ENCODE assay signal across 31 cellular contexts in the genomic region with DNA sequence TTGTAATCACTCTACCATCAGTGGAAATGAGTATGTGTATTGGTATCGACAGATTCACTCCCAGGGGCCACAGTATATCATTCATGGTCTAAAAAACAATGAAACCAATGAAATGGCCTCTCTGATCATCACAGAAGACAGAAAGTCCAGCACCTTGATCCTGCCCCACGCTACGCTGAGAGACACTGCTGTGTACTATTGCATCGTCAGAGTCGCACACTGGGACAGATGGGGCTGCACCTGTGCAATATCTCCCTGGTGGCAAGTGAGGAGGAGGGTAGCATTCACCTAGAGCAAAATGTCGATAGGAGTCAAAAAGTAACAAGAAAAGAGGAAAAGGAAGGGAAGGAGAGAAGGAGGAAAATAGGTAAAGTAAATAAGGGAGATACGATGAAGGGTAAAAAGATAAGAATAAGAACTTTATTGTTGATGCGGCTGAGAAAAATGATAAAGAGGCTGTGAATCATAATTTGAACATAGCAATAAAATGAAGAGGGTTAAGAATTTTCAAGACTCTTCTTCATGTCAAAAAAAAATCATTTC.
DNase-seq lines count a peak whose midpoint lies in the region; ATAC-seq, FAIRE-seq and TF ChIP-seq lines count a peak whose summit lies in the region.
"Had no signal": no experiment of that assay in that cellular context is flagged by ENCODE, and none has a peak within 500 bp of the region (broad histone marks: within the 10 kb centered on the region; RNA-seq: fewer than 3 reads in every experiment).

No MANE protein-coding gene starts in this region.

- no peak overlapping the region for H2BK5ac ChIP-seq in H1 (ENCODE audit: low read depth, low read length)

- H3K14ac ChIP-seq in H1 (ENCODE audit: insufficient read length), result no peak overlapping the region

- H3K4me2 ChIP-seq in H1 (ENCODE audit: insufficient read depth in 1 of 2, low read depth in 2 of 2, low read length in 2 of 2), result no peak overlapping the region

- ATAC-seq in activated CD8-positive, alpha-beta T cell treated with anti-CD3 and anti-CD28 coated beads for 36 hours, result no peak
- ATAC-seq in GM21526 (IDR thresholded peaks at IDR 0.05; ENCODE audit: low FRiP score, unreplicated experiment), result no peak
- ATAC-seq: gastrocnemius medialis, right cardiac atrium had no signal

- H4K8ac ChIP-seq in H1 (ENCODE audit: extremely low read depth, insufficient read depth, low read length), result no peak overlapping the region

- H2BK12ac ChIP-seq in H1 (ENCODE audit: low read depth, low read length), result no peak overlapping the region

- H3K27ac ChIP-seq in CD8-positive, alpha-beta memory T cell (ENCODE audit: low read depth, low read length), result no peak overlapping the region
- no peak overlapping the region for H3K27ac ChIP-seq in H1 (ENCODE audit: low read depth, low read length)
- H3K27ac ChIP-seq: dorsolateral prefrontal cortex, gastrocnemius medialis, spleen, upper lobe of left lung had no signal

- no peak overlapping the region for H3K4me3 ChIP-seq in CD8-positive, alpha-beta memory T cell (ENCODE audit: low read length)
- H3K4me3 ChIP-seq in H1 (ENCODE audit: extremely low read depth in 1 of 4, insufficient read depth in 2 of 4, low read depth in 3 of 4, low read length in 4 of 4), result no peak overlapping the region
- H3K4me3 ChIP-seq: dorsolateral prefrontal cortex, gastrocnemius medialis, HAP-1, spleen, upper lobe of left lung had no signal

- no peak overlapping the region for H3K23ac ChIP-seq in H1 (ENCODE audit: insufficient read length)

- H3K9me3 ChIP-seq in CD8-positive, alpha-beta memory T cell (ENCODE audit: low read length), result no peaks in the 10 kb centered on the region
- H3K9me3 ChIP-seq in H1 (ENCODE audit: insufficient read depth in 2 of 2, low read depth in 1 of 2, low read length in 1 of 2), result no peaks in the 10 kb centered on the region
- H3K9me3 ChIP-seq: BE2C, gastrocnemius medialis, HAP-1, upper lobe of left lung had no signal

- H4K5ac ChIP-seq in H1 (ENCODE audit: insufficient read length, low read depth, low read length), result no peak overlapping the region

- POLR2A ChIA-PET in CD8-positive, alpha-beta memory T cell (lab: Charles Lee), result interaction anchor here (0.5 to 1.5 kb wide), 2 partner anchors 14 to 432 kb away, joined by 3 to 5 read pairs; no protein-coding TSS in a partner anchor
- POLR2A ChIA-PET in activated CD8-positive, alpha-beta T cell treated with anti-CD3 and anti-CD28 coated beads for 36 hours (lab: Charles Lee), result interaction anchor here (0.6 to 1.5 kb wide), 3 partner anchors 378 to 395 kb away, joined by 3 to 4 read pairs (median 4); no protein-coding TSS in a partner anchor
- POLR2A ChIA-PET in H1 (lab: Charles Lee; ENCODE audit: partially characterized antibody), result interaction anchor here (0.9 kb wide), 1 partner anchor 11 kb away, joined by 3 read pairs; no protein-coding TSS in a partner anchor

- H3K4ac ChIP-seq in H1 (replicated peaks; ENCODE audit: insufficient read length, low read depth, low read length), result no peak overlapping the region

- CTCF ChIA-PET in CD8-positive, alpha-beta memory T cell (lab: Charles Lee), result interaction anchor here (1.0 to 1.5 kb wide), 2 partner anchors 8 to 446 kb away, joined by 3 to 4 read pairs; no protein-coding TSS in a partner anchor
- CTCF ChIA-PET in activated CD8-positive, alpha-beta T cell treated with anti-CD3 and anti-CD28 coated beads for 36 hours (lab: Charles Lee), result interaction anchor here (2.4 to 2.8 kb wide), 2 partner anchors 8 to 446 kb away, joined by 12 to 18 read pairs; no protein-coding TSS in a partner anchor
- CTCF ChIA-PET in H1 (lab: Charles Lee; ENCODE audit: partially characterized antibody), result interaction anchor here (1.4 to 2.4 kb wide), 6 partner anchors 17 to 131 kb away, joined by 4 to 12 read pairs (median 6); no protein-coding TSS in a partner anchor

- H3K23me2 ChIP-seq in H1 (ENCODE audit: low read depth, low read length), result no peaks in the 10 kb centered on the region; the same call in 1 of the 2 replicates

- H3K4me1 Mint-ChIP-seq in activated T-cell treated with anti-CD3 and anti-CD28 coated beads, Interleukin-2, amount 50 U/mL, for 24 hours (ENCODE audit: low read depth), result peaks cover 21% of the 10 kb centered on the region
- peaks cover 0 to 8% (median 4%) of the 10 kb centered on the region in 3 donors for H3K4me1 Mint-ChIP-seq in CD8-positive, alpha-beta memory T cell
- H3K4me1 Mint-ChIP-seq in activated CD8-positive, alpha-beta T cell treated with anti-CD3 and anti-CD28 coated beads for 36 hours (ENCODE audit: low read depth), result peaks cover 10% of the 10 kb centered on the region

- peak overlapping the region; percentile 57; the same call in 1 of the 2 replicates for H2AFZ ChIP-seq in H1 (ENCODE audit: low read length)

- H2AK5ac ChIP-seq in H1 (ENCODE audit: low read depth, low read length), result no peak overlapping the region

- H3K56ac ChIP-seq in H1 (replicated peaks; ENCODE audit: insufficient read length, low read depth, low read length), result no peak overlapping the region

- 85 to 100% methylated on average over 2 to 8 of the region's 8 CpGs for WGBS in H1 (ENCODE audit: extremely low coverage in 1 of 2, insufficient coverage in 1 of 2, insufficient read length in 1 of 2, insufficient replicate concordance in 2 of 2, low coverage in 1 of 2, low lambda C conversion rate in 2 of 2, missing lambda C conversion rate in 1 of 2), 2 experiments

- H3K36me3 ChIP-seq in CD8-positive, alpha-beta memory T cell (ENCODE audit: insufficient read depth, low read length), result no peaks in the 10 kb centered on the region
- no peaks in the 10 kb centered on the region for H3K36me3 ChIP-seq in H1 (ENCODE audit: control insufficient read depth in 2 of 4, insufficient read depth in 4 of 4, low read length in 3 of 4)
- H3K36me3 ChIP-seq: BE2C, gastrocnemius medialis, HAP-1, spleen, upper lobe of left lung had no signal

- intact Hi-C loops in activated CD8-positive, alpha-beta T cell treated with anti-CD3 and anti-CD28 coated beads for 36 hours (cut with micrococcal nuclease), result no loop called here

- H3K18ac ChIP-seq in H1 (ENCODE audit: extremely low read depth, low read length), result no peak overlapping the region

- no peak for FAIRE-seq in H1 (lab: Jason Lieb, UNC)
- FAIRE-seq: GM19239 had no signal

- no peak for TF ChIP-seq CTCF in activated CD8-positive, alpha-beta T cell treated with anti-CD3 and anti-CD28 coated beads for 36 hours (IDR thresholded peaks at IDR 0.05)
- no peak for TF ChIP-seq CTCF in H1 (IDR thresholded peaks at IDR 0.05; ENCODE audit: control extremely low read depth in 1 of 3, insufficient read depth in 1 of 3, low read depth in 1 of 3, low read length in 3 of 3)

- no peaks in the 10 kb centered on the region for H3K27me3 Mint-ChIP-seq in activated T-cell treated with anti-CD3 and anti-CD28 coated beads, Interleukin-2, amount 50 U/mL, for 24 hours
- no peaks in the 10 kb centered on the region for H3K27me3 Mint-ChIP-seq in CD8-positive, alpha-beta memory T cell
- no peaks in the 10 kb centered on the region for H3K27me3 Mint-ChIP-seq in activated CD8-positive, alpha-beta T cell treated with anti-CD3 and anti-CD28 coated beads for 36 hours

- no peak overlapping the region for H2BK20ac ChIP-seq in H1 (ENCODE audit: low read length)

- TF ChIP-seq RAD21 in H1 (IDR thresholded peaks at IDR 0.05 in 1 of 2, conservative IDR thresholded peaks at IDR 0.05 in 1 of 2; ENCODE audit: low read depth in 2 of 2, low read length in 2 of 2), result no peak

- no peak overlapping the region for H2BK120ac ChIP-seq in H1 (replicated peaks; ENCODE audit: low read depth, low read length)

- peak overlapping the region; percentile 76 for H3K4me3 Mint-ChIP-seq in activated T-cell treated with anti-CD3 and anti-CD28 coated beads, Interleukin-2, amount 50 U/mL, for 24 hours
- peak overlapping the region in 6 of 7 donors; percentile 57 to 82 (median 72) for H3K4me3 Mint-ChIP-seq in CD8-positive, alpha-beta memory T cell
- H3K4me3 Mint-ChIP-seq in activated CD8-positive, alpha-beta T cell treated with anti-CD3 and anti-CD28 coated beads for 36 hours, result peak overlapping the region; percentile 80

- no peaks in the 10 kb centered on the region for H3K4me1 ChIP-seq in CD8-positive, alpha-beta memory T cell (ENCODE audit: insufficient read depth, low read length)
- H3K4me1 ChIP-seq in H1 (replicated peaks in 1 of 4; ENCODE audit: control insufficient read depth in 3 of 4, insufficient read depth in 4 of 4, low read length in 3 of 4), result no peaks in the 10 kb centered on the region
- H3K4me1 ChIP-seq: BE2C, gastrocnemius medialis, HAP-1, spleen, upper lobe of left lung had no signal

- no peak for TF ChIP-seq EP300 in H1 (IDR thresholded peaks at IDR 0.05; ENCODE audit: borderline replicate concordance in 1 of 2, low read depth in 2 of 2, low read length in 2 of 2)

- no peaks in the 10 kb centered on the region for H3K36me3 Mint-ChIP-seq in activated T-cell treated with anti-CD3 and anti-CD28 coated beads, Interleukin-2, amount 50 U/mL, for 24 hours (ENCODE audit: low read depth)
- no peaks in the 10 kb centered on the region for H3K36me3 Mint-ChIP-seq in CD8-positive, alpha-beta memory T cell
- peaks cover 5% of the 10 kb centered on the region for H3K36me3 Mint-ChIP-seq in activated CD8-positive, alpha-beta T cell treated with anti-CD3 and anti-CD28 coated beads for 36 hours (ENCODE audit: low read depth)
- H3K36me3 Mint-ChIP-seq: IgD-negative memory B cell had no signal

- no peak for TF ChIP-seq POLR2A in H1 (IDR thresholded peaks at IDR 0.05; ENCODE audit: control extremely low read depth in 1 of 2, low read depth in 2 of 2, low read length in 2 of 2)

- no peaks in the 10 kb centered on the region for H3K79me1 ChIP-seq in H1 (ENCODE audit: low read depth, low read length)

- no peak overlapping the region for H2BK15ac ChIP-seq in H1 (ENCODE audit: low read length)

- no peak overlapping the region for H4K91ac ChIP-seq in H1 (replicated peaks; ENCODE audit: insufficient read length, low read length)

- no peak for DNase-seq in activated T-cell treated with anti-CD3 and anti-CD28 coated beads, Interleukin-2, amount 50 U/mL, for 24 hours
- DNase-seq in activated T-cell treated with anti-CD3 and anti-CD28 coated beads, Interleukin-2, amount 50 U/mL, for 48 hours, result no peak
- no peak for DNase-seq in CD8-positive, alpha-beta memory T cell
- DNase-seq in activated CD8-positive, alpha-beta T cell treated with anti-CD3 and anti-CD28 coated beads for 36 hours, result no peak
- DNase-seq in H1 (ENCODE audit: low read depth in 1 of 2, low spot score in 2 of 2) (no peak), SIG-M5 (lab: John Stamatoyannopoulos, UW) (no peak)
- DNase-seq in activated effector memory CD4-positive, alpha-beta T cell treated with anti-CD3 and anti-CD28 coated beads, Interleukin-2, amount 50 U/mL, for 16 hours, result no peak
- DNase-seq: ACHN; activated CD4-positive, alpha-beta T cell treated with anti-CD3 and anti-CD28 coated beads for 1 hour; activated CD8-positive, alpha-beta memory T cell treated with anti-CD3 and anti-CD28 coated beads, Interleukin-2, amount 50 U/mL, for 48 hours; BE2C; DMS79 treated with DMSO at 0.1 percent for 48 hours; dorsolateral prefrontal cortex; gastrocnemius medialis; GF-D8; hippocampal formation; mesenchymal stem cell; NCI-H1092 treated with DMSO at 0.1 percent for 48 hours; NCI-H1930; NCI-H526; NK-92 treated with Interleukin-12 subunit alpha and Interleukin-12 subunit beta, amount 100 ng/mL, for 24 hours; posterior cingulate gyrus; right cardiac atrium; spleen; substantia nigra; SW 1271; upper lobe of left lung had no signal

- peak overlapping the region; percentile 91 for H3K27ac Mint-ChIP-seq in activated T-cell treated with anti-CD3 and anti-CD28 coated beads, Interleukin-2, amount 50 U/mL, for 24 hours
- H3K27ac Mint-ChIP-seq in CD8-positive, alpha-beta memory T cell, result peak overlapping the region in 6 of 8 donors; percentile 64 to 88 (median 81)
- H3K27ac Mint-ChIP-seq in activated CD8-positive, alpha-beta T cell treated with anti-CD3 and anti-CD28 coated beads for 36 hours, result peak overlapping the region; percentile 92
- H3K27ac Mint-ChIP-seq: IgD-negative memory B cell had no signal

- no peaks in the 10 kb centered on the region for H3K9me3 Mint-ChIP-seq in activated T-cell treated with anti-CD3 and anti-CD28 coated beads, Interleukin-2, amount 50 U/mL, for 24 hours
- no peaks in the 10 kb centered on the region for H3K9me3 Mint-ChIP-seq in CD8-positive, alpha-beta memory T cell
- H3K9me3 Mint-ChIP-seq in activated CD8-positive, alpha-beta T cell treated with anti-CD3 and anti-CD28 coated beads for 36 hours, result no peaks in the 10 kb centered on the region

- no peaks in the 10 kb centered on the region for H3K79me2 ChIP-seq in H1 (ENCODE audit: control insufficient read depth in 1 of 2, insufficient read depth in 2 of 2, low read length in 2 of 2)

- H4K20me1 ChIP-seq in H1 (replicated peaks in 1 of 2; ENCODE audit: control insufficient read depth in 1 of 2, insufficient read depth in 2 of 2, low read length in 2 of 2), result no peaks in the 10 kb centered on the region

- H3K9ac ChIP-seq in H1 (replicated peaks in 1 of 4; ENCODE audit: extremely low read depth in 1 of 4, low read depth in 3 of 4, low read length in 3 of 4), result no peak overlapping the region

- no peaks in the 10 kb centered on the region for H3K27me3 ChIP-seq in CD8-positive, alpha-beta memory T cell (ENCODE audit: insufficient read depth, low read length, poor library complexity, severe bottlenecking)
- no peaks in the 10 kb centered on the region for H3K27me3 ChIP-seq in H1 (replicated peaks in 1 of 4; ENCODE audit: control insufficient read depth in 3 of 4, extremely low read depth in 1 of 4, insufficient read depth in 3 of 4, low read length in 3 of 4)
- H3K27me3 ChIP-seq: BE2C, gastrocnemius medialis, spleen, upper lobe of left lung had no signal
